14 cellular contexts compared by ENCODE assay signal in genomic region chr1:155131285-155131684, GRCh38. TPM values are rescaled to one million over a fixed set of nuclear protein-coding genes. Genes with fewer than 3 reads are reported as not detected.
DNase-seq lines count a peak whose midpoint lies in the region; TF ChIP-seq lines count a peak whose summit lies in the region.
"Had no signal": no experiment of that assay in that cellular context is flagged by ENCODE, and none has a peak within 500 bp of the region (broad histone marks: within the 10 kb centered on the region; RNA-seq: fewer than 3 reads in every experiment).

No MANE protein-coding gene starts in this region.

- CTCF ChIA-PET in activated CD4-positive, alpha-beta T cell treated with anti-CD3 and anti-CD28 coated beads, Interleukin-2, amount 10 ng/mL, durations not matched to agents 7 days and 5 days (lab: Charles Lee) = interaction anchor here (0.8 to 4.0 kb wide), 8 partner anchors 8 to 46 kb away, joined by 3 to 19 read pairs (median 4); partner anchors contain the start of genes DPM3, KRTCAP2 and TRIM46
- CTCF ChIA-PET in OCI-LY7 (lab: Charles Lee; ENCODE audit: unreplicated experiment) = no interaction called here

- in situ Hi-C loops in KBM-7 (cut with MboI; ENCODE audit: low pct_unique_long_range_greater_than_20kb, low sequenced_read_pairs) = no loop called here

- peaks cover 25% of the 10 kb centered on the region for H3K27me3 Mint-ChIP-seq in activated CD4-positive, alpha-beta T cell treated with anti-CD3 and anti-CD28 coated beads, Interleukin-2, amount 10 ng/mL, durations not matched to agents 7 days and 5 days
- peaks cover 11% of the 10 kb centered on the region for H3K27me3 Mint-ChIP-seq in nephron progenitor cell (ENCODE audit: low read depth, poor library complexity)

- no peaks in the 10 kb centered on the region for H4K20me1 ChIP-seq in OCI-LY7 (ENCODE audit: insufficient read depth, low read length)

- DNase-seq in activated CD4-positive, alpha-beta T cell treated with anti-CD3 and anti-CD28 coated beads, Interleukin-2, amount 10 ng/mL, durations not matched to agents 7 days and 5 days = no peak
- DNase-seq in activated CD4-positive, alpha-beta T cell treated with anti-CD3 and anti-CD28 coated beads, Interleukin-2, amount 50 U/mL, for 4 hours = no peak
- DNase-seq in left ventricle myocardium inferior (peak; percentile 58), nephron progenitor cell (no peak), vagina (ENCODE audit: extremely low spot score in 2 of 2) (no peak), OCI-M1 (lab: John Stamatoyannopoulos, UW) (no peak), KBM-7 (no peak), OCI-LY7 (ENCODE audit: low spot score) (no peak)
- DNase-seq: 8988T; activated CD4-positive, alpha-beta T cell treated with anti-CD3 and anti-CD28 coated beads, Interleukin-2, amount 50 U/mL, for 1 hour; activated effector memory CD4-positive, alpha-beta T cell treated with Interleukin-2 at 50 U/mL for 16 hours; brain microvascular endothelial cell; COR-L47; NCI-H446 treated with DMSO at 0.1 percent for 48 hours had no signal

- H3K36me3 Mint-ChIP-seq in activated CD4-positive, alpha-beta T cell treated with anti-CD3 and anti-CD28 coated beads, Interleukin-2, amount 10 ng/mL, durations not matched to agents 7 days and 5 days (ENCODE audit: low read depth) = peaks cover 2% of the 10 kb centered on the region
- H3K36me3 Mint-ChIP-seq in nephron progenitor cell (ENCODE audit: low read depth) = peaks cover 28% of the 10 kb centered on the region

- H3K4me3 ChIP-seq in left ventricle myocardium inferior (peak overlapping the region; percentile 87), vagina (no peak overlapping the region), OCI-LY7 (ENCODE audit: low read depth, low read length, poor library complexity, severe bottlenecking) (no peak overlapping the region)

- H3K79me2 ChIP-seq in OCI-LY7 (ENCODE audit: insufficient read depth, low read depth, low read length) = no peaks in the 10 kb centered on the region; the same call in 1 of the 2 replicates

- H3K27ac ChIP-seq in left ventricle myocardium inferior (replicated peaks) = peak overlapping the region; percentile 95
- H3K27ac ChIP-seq in vagina = peak overlapping the region; percentile 92
- H3K27ac ChIP-seq in OCI-LY7 (ENCODE audit: low read depth, low read length, poor library complexity, severe bottlenecking) = no peak overlapping the region
- H3K27ac ChIP-seq: brain microvascular endothelial cell had no signal

- no peak overlapping the region for H3K4me3 Mint-ChIP-seq in activated CD4-positive, alpha-beta T cell treated with anti-CD3 and anti-CD28 coated beads, Interleukin-2, amount 10 ng/mL, durations not matched to agents 7 days and 5 days
- peak overlapping the region; percentile 93 for H3K4me3 Mint-ChIP-seq in nephron progenitor cell

- POLR2A ChIA-PET in activated CD4-positive, alpha-beta T cell treated with anti-CD3 and anti-CD28 coated beads, Interleukin-2, amount 10 ng/mL, durations not matched to agents 7 days and 5 days (lab: Charles Lee) = interaction anchor here (0.5 kb wide), 1 partner anchor 89 kb away, joined by 3 read pairs; no protein-coding TSS in a partner anchor
- POLR2A ChIA-PET in OCI-LY7 (lab: Charles Lee) = no interaction called here

- no peak overlapping the region for H3K4me2 ChIP-seq in OCI-LY7 (ENCODE audit: low read length)

- no TSS peak for BruUV-seq in OCI-LY7 (replicated peaks; lab: Mats Ljungman, UMichigan)

- H3K9me3 ChIP-seq in left ventricle myocardium inferior (replicated peaks) (no peaks in the 10 kb centered on the region), vagina (no peaks in the 10 kb centered on the region), OCI-LY7 (ENCODE audit: low read length) (no peaks in the 10 kb centered on the region)

- no peaks in the 10 kb centered on the region for H3K27me3 ChIP-seq in left ventricle myocardium inferior (ENCODE audit: low read depth)
- no peaks in the 10 kb centered on the region for H3K27me3 ChIP-seq in vagina

- no peak for TF ChIP-seq POLR2A in vagina (IDR thresholded peaks at IDR 0.05)

- H3K9me3 Mint-ChIP-seq in activated CD4-positive, alpha-beta T cell treated with anti-CD3 and anti-CD28 coated beads, Interleukin-2, amount 10 ng/mL, durations not matched to agents 7 days and 5 days = no peaks in the 10 kb centered on the region
- no peaks in the 10 kb centered on the region for H3K9me3 Mint-ChIP-seq in nephron progenitor cell

- no peak for TF ChIP-seq CTCF in left ventricle myocardium inferior (IDR thresholded peaks at IDR 0.05; ENCODE audit: borderline replicate concordance)
- no peak for TF ChIP-seq CTCF in nephron progenitor cell (IDR thresholded peaks at IDR 0.05)
- no peak for TF ChIP-seq CTCF in vagina (IDR thresholded peaks at IDR 0.05)
- no peak for TF ChIP-seq CTCF in OCI-LY7 (conservative IDR thresholded peaks at IDR 0.05; ENCODE audit: low read length)

- H3K4me1 Mint-ChIP-seq in activated CD4-positive, alpha-beta T cell treated with anti-CD3 and anti-CD28 coated beads, Interleukin-2, amount 10 ng/mL, durations not matched to agents 7 days and 5 days = peaks cover 48% of the 10 kb centered on the region
- peaks cover 89% of the 10 kb centered on the region for H3K4me1 Mint-ChIP-seq in nephron progenitor cell

- no peak overlapping the region for H2AFZ ChIP-seq in OCI-LY7 (ENCODE audit: low read length)

- H3K9me2 ChIP-seq in OCI-LY7 (ENCODE audit: insufficient read depth, low read length) = no peaks in the 10 kb centered on the region

- peaks cover 97% of the 10 kb centered on the region for H3K4me1 ChIP-seq in left ventricle myocardium inferior
- H3K4me1 ChIP-seq in vagina = peaks cover 84% of the 10 kb centered on the region
- peaks cover 12% of the 10 kb centered on the region for H3K4me1 ChIP-seq in OCI-LY7 (ENCODE audit: insufficient read depth, low read length, poor library complexity, severe bottlenecking)

- H3K36me3 ChIP-seq in left ventricle myocardium inferior (peaks cover 40% of the 10 kb centered on the region), vagina (peaks cover 0 to 33% of the 10 kb centered on the region in 2 donors), OCI-LY7 (ENCODE audit: insufficient read depth, low read length) (no peaks in the 10 kb centered on the region)
- H3K36me3 ChIP-seq: brain microvascular endothelial cell had no signal

- intact Hi-C loops in left ventricle myocardium inferior (cut with micrococcal nuclease) (no loop called here), vagina (cut with DNase I) (loop anchor here (5.0 kb wide), 1 partner anchor 39 kb away; no protein-coding TSS in a partner anchor), OCI-LY7 (cut with micrococcal nuclease; ENCODE audit: unreplicated experiment) (no loop called here)

- H3K27ac Mint-ChIP-seq in activated CD4-positive, alpha-beta T cell treated with anti-CD3 and anti-CD28 coated beads, Interleukin-2, amount 10 ng/mL, durations not matched to agents 7 days and 5 days = peak overlapping the region; percentile 25
- H3K27ac Mint-ChIP-seq in nephron progenitor cell = no peak overlapping the region

RNA-seq across cellular contexts. Expression of gene EFNA1, which starts 3.6 kb away (rescaled TPM):
- total RNA-seq in activated CD4-positive, alpha-beta T cell treated with anti-CD3 and anti-CD28 coated beads, Interleukin-2, amount 10 ng/mL, durations not matched to agents 7 days and 5 days = under 1 TPM in 1 of 2 experiments, not detected in 1; 0.15 TPM
- 42.9 TPM for total RNA-seq in left ventricle myocardium inferior
- total RNA-seq in vagina = 57.9 TPM
- total RNA-seq in OCI-LY7 (2014; rRNA removed; shearing (Covaris generic)) = not detected in 2 replicates
- total RNA-seq in OCI-LY7 (2022) = not detected in 2 replicates

RNA-seq across cellular contexts. Expression of gene SLC50A1, which starts 4.4 kb away (rescaled TPM):
- total RNA-seq in activated CD4-positive, alpha-beta T cell treated with anti-CD3 and anti-CD28 coated beads, Interleukin-2, amount 10 ng/mL, durations not matched to agents 7 days and 5 days = 10 to 100 TPM; 37.2 to 42.3 TPM
- total RNA-seq in left ventricle myocardium inferior = 8.2 TPM
- 11.8 TPM for total RNA-seq in vagina
- total RNA-seq in OCI-LY7 (2014; rRNA removed; shearing (Covaris generic)) = 11.6 and 12.3 TPM in 2 replicates
- total RNA-seq in OCI-LY7 (2022) = 46.1 and 48.0 TPM in 2 replicates

RNA-seq across cellular contexts. Expression of gene DPM3, which starts 9.0 kb away (rescaled TPM):
- 10 to 100 TPM; 50.1 to 58.9 TPM for total RNA-seq in activated CD4-positive, alpha-beta T cell treated with anti-CD3 and anti-CD28 coated beads, Interleukin-2, amount 10 ng/mL, durations not matched to agents 7 days and 5 days
- total RNA-seq in left ventricle myocardium inferior (54.5 TPM), vagina (114 TPM), OCI-LY7 (2022) (56.2 and 65.9 TPM in 2 replicates)
- total RNA-seq in OCI-LY7 (2014; rRNA removed; shearing (Covaris generic)) = 32.5 and 41.8 TPM in 2 replicates

RNA-seq across cellular contexts. Expression of gene KRTCAP2, which starts 41.8 kb away (rescaled TPM):
- 100 to 1,000 TPM; 183 to 308 TPM for total RNA-seq in activated CD4-positive, alpha-beta T cell treated with anti-CD3 and anti-CD28 coated beads, Interleukin-2, amount 10 ng/mL, durations not matched to agents 7 days and 5 days
- 113 TPM for total RNA-seq in left ventricle myocardium inferior
- total RNA-seq in vagina = 117 TPM
- 80.5 and 128 TPM in 2 replicates for total RNA-seq in OCI-LY7 (2014; rRNA removed; shearing (Covaris generic))
- total RNA-seq in OCI-LY7 (2022) = 141 and 166 TPM in 2 replicates

RNA-seq across cellular contexts. Expression of gene TRIM46, which starts 42.4 kb away (rescaled TPM):
- total RNA-seq in activated CD4-positive, alpha-beta T cell treated with anti-CD3 and anti-CD28 coated beads, Interleukin-2, amount 10 ng/mL, durations not matched to agents 7 days and 5 days = 10 to 100 TPM; 14.2 to 15.5 TPM
- 0.11 TPM for total RNA-seq in left ventricle myocardium inferior
- total RNA-seq in vagina = 2.7 TPM
- total RNA-seq in OCI-LY7 (2014; rRNA removed; shearing (Covaris generic)) = 1.3 and 3.1 TPM in 2 replicates
- total RNA-seq in OCI-LY7 (2022) = 3.9 and 4.5 TPM in 2 replicates

Comparison
In these comparisons a context has a peak if more than half of its experiments do, and no peak if none do; other contexts are left out.
1. RNA of gene EFNA1, which starts 3.6 kb away (total RNA-seq): 57.9 TPM in vagina (single experiment) and 42.9 TPM in left ventricle myocardium inferior (single experiment); 0.15 TPM in activated CD4-positive, alpha-beta T cell treated with anti-CD3 and anti-CD28 coated beads, Interleukin-2, amount 10 ng/mL, durations not matched to agents 7 days and 5 days and not detected in OCI-LY7; every median in the first group is over 10 times any median in the second.